ENCODE assay signal across 9 cellular contexts in the genomic region with DNA sequence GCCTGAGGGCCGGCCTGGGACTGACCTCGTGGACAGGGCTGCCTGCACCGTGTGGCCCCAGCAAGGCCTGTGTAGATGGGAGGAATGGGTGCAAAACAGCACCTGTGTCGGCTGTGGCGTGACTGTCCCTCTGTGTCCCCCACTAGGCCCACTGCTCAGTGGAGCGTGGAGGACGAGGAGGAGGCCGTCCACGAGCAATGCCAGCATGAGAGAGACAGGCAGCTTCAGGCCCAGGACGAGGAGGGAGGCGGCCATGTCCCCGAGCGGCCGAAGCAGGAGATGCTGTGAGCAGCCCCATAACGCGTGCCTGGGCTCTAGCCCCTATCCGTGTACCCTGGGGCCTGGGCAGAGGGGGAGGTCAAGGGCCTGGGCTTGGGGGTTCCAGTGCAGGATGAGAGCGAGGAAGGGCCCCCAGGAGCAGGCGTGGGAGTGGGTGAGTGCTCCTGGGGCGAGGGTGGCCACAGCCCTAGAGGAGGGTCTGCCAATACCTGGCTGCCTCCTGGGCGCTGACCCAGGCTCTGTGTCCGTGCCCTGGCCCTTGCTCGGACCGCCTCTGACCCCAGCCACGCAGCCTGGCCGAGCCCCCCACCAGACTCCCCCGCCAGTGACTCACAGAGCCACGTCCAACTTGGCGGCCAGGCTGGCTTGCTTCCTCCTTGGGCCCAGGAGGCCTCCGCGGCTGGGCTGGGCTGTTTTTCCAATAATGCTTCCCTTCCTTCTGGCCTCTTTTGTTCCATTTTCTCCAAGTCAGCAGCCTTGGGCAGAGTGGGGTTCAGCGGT. TPM values are rescaled to one million over a fixed set of nuclear protein-coding genes. Genes with fewer than 3 reads are reported as not detected.
DNase-seq lines count a peak whose midpoint lies in the region; ATAC-seq, FAIRE-seq and TF ChIP-seq lines count a peak whose summit lies in the region.
"Had no signal": no experiment of that assay in that cellular context is flagged by ENCODE, and none has a peak within 500 bp of the region (broad histone marks: within the 10 kb centered on the region; RNA-seq: fewer than 3 reads in every experiment).

No MANE protein-coding gene starts in this region.

- TF ChIP-seq CTCF in pancreas (IDR thresholded peaks at IDR 0.05), result no peak

- peaks cover 0 to 30% of the 10 kb centered on the region in 2 donors for H3K4me1 ChIP-seq in esophagus (ENCODE audit: control insufficient read depth in 2 of 2, insufficient read depth in 2 of 2, low read length in 1 of 2)
- no peaks in the 10 kb centered on the region for H3K4me1 ChIP-seq in pancreas

- H3K27me3 ChIP-seq in H7 (ENCODE audit: control insufficient read depth, insufficient read depth, low read length) (no peaks in the 10 kb centered on the region), esophagus (ENCODE audit: control insufficient read depth in 1 of 2, insufficient read depth in 2 of 2, low read length in 2 of 2) (no peaks in the 10 kb centered on the region), pancreas (no peaks in the 10 kb centered on the region)

- no peaks in the 10 kb centered on the region for H3K9me3 ChIP-seq in esophagus (ENCODE audit: control insufficient read depth in 2 of 2, insufficient read depth in 1 of 2, low read depth in 1 of 2, low read length in 1 of 2)
- H3K9me3 ChIP-seq in pancreas, result no peaks in the 10 kb centered on the region

- WGBS in esophagus, 2 donors, result 70 to 76% methylated on average over 29 to 32 of the region's 32 CpGs
- 85 to 92% methylated on average over 25 to 32 of the region's 32 CpGs for WGBS in pancreas, 2 donors

- H3K36me3 ChIP-seq in H7 (replicated peaks; ENCODE audit: control insufficient read depth, insufficient read depth, low read length) (no peaks in the 10 kb centered on the region), esophagus (ENCODE audit: control insufficient read depth in 2 of 2, insufficient read depth in 2 of 2, low read length in 1 of 2) (peaks cover 0 to 16% of the 10 kb centered on the region in 2 donors), pancreas (no peaks in the 10 kb centered on the region)

- no peak overlapping the region for H3K4me3 ChIP-seq in H7 (ENCODE audit: insufficient read depth, low read depth, low read length)
- H3K4me3 ChIP-seq in esophagus (ENCODE audit: low read depth in 1 of 2, low read length in 2 of 2), result no peak overlapping the region
- no peak overlapping the region for H3K4me3 ChIP-seq in pancreas

- peak in 2 of 4 donors; percentile 9 to 21 for ATAC-seq in pancreas

- intact Hi-C loops in pancreas (cut with DNase I), result loop anchor here in 1 of 3 donors (5.0 kb wide), 1 partner anchor 272 kb away; no protein-coding TSS in a partner anchor

- H3K27ac ChIP-seq in esophagus (ENCODE audit: low read depth in 2 of 2, low read length in 1 of 2) (peak overlapping the region; percentile 46 to 79), pancreas (peak overlapping the region in 2 of 4 donors; percentile 5 to 30)

- FAIRE-seq in pancreas (lab: Jason Lieb, UNC), result no peak

- DNase-seq in H7, result peak; percentile 53
- peak in 5 of 6 donors; percentile 8 to 74 (median 42) for DNase-seq in pancreas
- no peak for DNase-seq in islet precursor cell
- DNase-seq in SKM-1 (lab: John Stamatoyannopoulos, UW; ENCODE audit: unreplicated experiment), result no peak
- DNase-seq in A172 (ENCODE audit: low spot score), result no peak
- DNase-seq: activated T-cell treated with anti-CD3 and anti-CD28 coated beads for 4 hours; DMS79 treated with DMSO at 0.1 percent for 48 hours; stimulated activated CD4-positive, alpha-beta T cell treated with anti-CD3 and anti-CD28 coated beads, Interleukin-2, amount 100 ng/mL, for 48 hours had no signal

RNA-seq across cellular contexts. Expression of a gene that starts 11.6 kb away (rescaled TPM):
- total RNA-seq in H7 (2014; rRNA removed; shearing (Covaris generic)), result not detected in 2 replicates
- under 1 TPM; 0.02 to 0.43 TPM for polyA plus RNA-seq in esophagus
- not detected for total RNA-seq in pancreas
- not detected for polyA plus RNA-seq in pancreas
- total RNA-seq in A172 (2014; rRNA removed; shearing (Covaris generic)), result not detected in 2 replicates

RNA-seq across cellular contexts. Expression of a gene that starts 27.2 kb away (rescaled TPM):
- 0.35 and 2.0 TPM in 2 replicates for total RNA-seq in H7 (2014; rRNA removed; shearing (Covaris generic))
- 100 to 1,000 TPM in 1 of 2 donors, 10 to 100 TPM in 1; 23.7 to 130 TPM for polyA plus RNA-seq in esophagus
- 10 to 100 TPM in 3 of 6 donors, 1 to 10 TPM in 3; 2.4 to 26.8 (median 8.4) TPM for total RNA-seq in pancreas
- 10 to 100 TPM in 1 of 2 donors, 1 to 10 TPM in 1; 8.6 to 20.6 TPM for polyA plus RNA-seq in pancreas
- 2.2 and 71.7 TPM in 2 replicates for total RNA-seq in A172 (2014; rRNA removed; shearing (Covaris generic))

RNA-seq across cellular contexts. Expression of a gene that starts 39.4 kb away (rescaled TPM):
- total RNA-seq in H7 (2014; rRNA removed; shearing (Covaris generic)), result not detected in 2 replicates
- polyA plus RNA-seq in esophagus (1 to 10 TPM; 1.7 to 7.1 TPM), pancreas (1 to 10 TPM; 3.1 to 6.6 TPM)
- total RNA-seq in pancreas, result 1 to 10 TPM in 2 of 6 donors, under 1 TPM in 4; 0.24 to 2.0 (median 0.70) TPM
- total RNA-seq in A172 (2014; rRNA removed; shearing (Covaris generic)), result 0.46 TPM in 1 of 2 replicates, not detected in the other

RNA-seq across cellular contexts. Expression of a gene that starts 41.4 kb away (rescaled TPM):
- not detected in 2 replicates for total RNA-seq in H7 (2014; rRNA removed; shearing (Covaris generic))
- 100 to 1,000 TPM in 1 of 2 donors, 1 to 10 TPM in 1; 9.8 to 166 TPM for polyA plus RNA-seq in esophagus
- total RNA-seq in pancreas, result 1 to 10 TPM in 5 of 6 donors, not detected in 1; 2.5 to 8.7 (median 6.2) TPM
- polyA plus RNA-seq in pancreas, result 10 to 100 TPM; 28.9 to 57.4 TPM
- total RNA-seq in A172 (2014; rRNA removed; shearing (Covaris generic)), result not detected in 2 replicates

RNA-seq across cellular contexts. Expression of a gene that starts 45.3 kb away (rescaled TPM):
- total RNA-seq in H7 (2014; rRNA removed; shearing (Covaris generic)), result not detected in 2 replicates
- polyA plus RNA-seq in esophagus, result 100 to 1,000 TPM in 1 of 2 donors, 10 to 100 TPM in 1; 38.9 to 360 TPM
- 10 to 100 TPM in 3 of 6 donors, 1 to 10 TPM in 3; 3.6 to 34.2 (median 12.2) TPM for total RNA-seq in pancreas
- polyA plus RNA-seq in pancreas, result 10 to 100 TPM; 43.7 to 64.8 TPM
- 2.1 TPM in 1 of 2 replicates, not detected in the other for total RNA-seq in A172 (2014; rRNA removed; shearing (Covaris generic))

Comparison
In these comparisons a context has a peak if more than half of its experiments do, and no peak if none do; other contexts are left out.
1. DNase-seq: peak in H7 (single experiment) and pancreas (5 of 6); none in islet precursor cell (single experiment), SKM-1 (single experiment) and A172 (single experiment).